Comparison of ENCODE assay signal across 17 cellular contexts in the genomic region with DNA sequence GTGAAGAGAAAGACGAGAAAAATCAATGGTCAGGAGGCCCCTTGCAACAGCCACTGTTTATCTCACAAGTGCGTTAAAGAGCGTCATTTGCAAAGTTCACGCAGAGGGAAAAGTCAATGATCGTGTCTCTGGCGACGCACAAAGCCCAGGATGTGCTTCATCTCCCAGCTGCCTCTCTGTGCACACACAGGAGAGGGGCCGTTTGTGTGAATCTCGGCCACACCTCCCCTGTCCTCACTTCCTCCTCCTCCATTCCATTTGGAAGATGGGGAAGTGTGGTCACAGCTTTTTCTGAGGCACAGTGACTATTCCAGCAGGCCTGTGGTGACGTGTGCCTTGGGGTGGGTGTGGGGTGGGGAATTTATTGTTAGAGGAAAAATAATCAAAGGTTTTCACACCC.
DNase-seq lines count a peak whose midpoint lies in the region; ATAC-seq and TF ChIP-seq lines count a peak whose summit lies in the region.
"Had no signal": no experiment of that assay in that cellular context is flagged by ENCODE, and none has a peak within 500 bp of the region (broad histone marks: within the 10 kb centered on the region; RNA-seq: fewer than 3 reads in every experiment).

No MANE protein-coding gene starts in this region.

- intact Hi-C loops in PC-3 (cut with micrococcal nuclease): no loop called here
- intact Hi-C loops in stomach (cut with DNase I; ENCODE audit: low total_unique reads): no loop called here

- no peak; the same call in 1 of the 2 replicates for ATAC-seq in PC-3
- no peak for ATAC-seq in GM18498 (IDR thresholded peaks at IDR 0.05; ENCODE audit: unreplicated experiment)
- ATAC-seq in GM18511 (IDR thresholded peaks at IDR 0.05; ENCODE audit: unreplicated experiment): no peak
- ATAC-seq: activated T-helper 17 cell treated with anti-CD3 and anti-CD28 coated beads, Interleukin-2, amount 50 U/mL, for 72 hours had no signal

- H3K27ac Mint-ChIP-seq in activated naive CD8-positive, alpha-beta T cell treated with anti-CD3 and anti-CD28 coated beads for 36 hours: no peak overlapping the region
- H3K27ac Mint-ChIP-seq: immature natural killer cell; memory B cell; T-helper 2 cell treated with Interferon-gamma antibody and Interleukin-4, amounts not matched to agents 5 μg/mL and 100 μg/mL, for 36 hours had no signal

- POLR2A ChIA-PET in PC-3 (lab: Charles Lee; ENCODE audit: unreplicated experiment): no interaction called here

- H3K9ac ChIP-seq in PC-3 (ENCODE audit: low read length): no peak overlapping the region
- H3K9ac ChIP-seq in fibroblast of lung (ENCODE audit: insufficient read depth, low read length): no peak overlapping the region

- WGBS in stomach, 5 donors: 66 to 76% (median 69%) methylated on average over 10 of the region's 10 CpGs

- H3K27me3 Mint-ChIP-seq in activated naive CD8-positive, alpha-beta T cell treated with anti-CD3 and anti-CD28 coated beads for 36 hours: no peaks in the 10 kb centered on the region
- H3K27me3 Mint-ChIP-seq: activated T-helper 17 cell treated with anti-CD3 and anti-CD28 coated beads, Interleukin-2, amount 50 U/mL, for 72 hours; memory B cell had no signal

- H3K27me3 ChIP-seq in PC-3 (ENCODE audit: low read length) (no peaks in the 10 kb centered on the region), fibroblast of lung (ENCODE audit: control insufficient read depth, insufficient read depth, low read length) (no peaks in the 10 kb centered on the region), stomach (no peaks in the 10 kb centered on the region)
- H3K27me3 ChIP-seq: suprapubic skin had no signal

- H3F3A ChIP-seq in PC-3 (ENCODE audit: low read length, unreplicated experiment): no peaks in the 10 kb centered on the region

- H3K27ac ChIP-seq in PC-3 (ENCODE audit: low read length) (peak overlapping the region; percentile 38), fibroblast of lung (ENCODE audit: insufficient read depth, low read length) (peak overlapping the region; percentile 14), stomach (peak overlapping the region; percentile 25 to 58 (median 41))
- H3K27ac ChIP-seq: RWPE1, suprapubic skin had no signal

- H3K4me3 ChIP-seq in PC-3 (ENCODE audit: low read length) (no peak overlapping the region), fibroblast of lung (replicated peaks in 1 of 4; ENCODE audit: control extremely low read depth in 1 of 4, insufficient read depth in 1 of 4, low read depth in 3 of 4, low read length in 4 of 4) (no peak overlapping the region), stomach (no peak overlapping the region)
- H3K4me3 ChIP-seq: suprapubic skin had no signal

- BruUV-seq in PC-3 (replicated peaks; lab: Mats Ljungman, UMichigan): no TSS peak

- H3K36me3 ChIP-seq in PC-3 (ENCODE audit: low read depth, low read length) (peaks cover 10% of the 10 kb centered on the region; the same call in 1 of the 2 replicates), fibroblast of lung (ENCODE audit: control insufficient read depth, insufficient read depth, low read length) (no peaks in the 10 kb centered on the region), stomach (peaks cover 0 to 52% (median 37%) of the 10 kb centered on the region in 4 donors)

- H3K4me1 Mint-ChIP-seq in activated naive CD8-positive, alpha-beta T cell treated with anti-CD3 and anti-CD28 coated beads for 36 hours: no peaks in the 10 kb centered on the region
- H3K4me1 Mint-ChIP-seq: immature natural killer cell, memory B cell had no signal

- TF ChIP-seq CTCF in PC-3 (conservative IDR thresholded peaks at IDR 0.05; ENCODE audit: low read depth, low read length) (no peak), fibroblast of lung (conservative IDR thresholded peaks at IDR 0.05 in 1 of 2, IDR thresholded peaks at IDR 0.05 in 1 of 2; ENCODE audit: low read depth in 1 of 2, low read length in 2 of 2) (no peak), stomach (IDR thresholded peaks at IDR 0.05) (no peak)

- TF ChIP-seq EP300 in stomach (IDR thresholded peaks at IDR 0.05): no peak

- peak; percentile 31 for DNase-seq in NCI-H345 (lab: John Stamatoyannopoulos, UW)
- DNase-seq in NCI-H345 treated with DMSO at 0.1 percent for 48 hours (lab: John Stamatoyannopoulos, UW; ENCODE audit: unreplicated experiment): no peak
- no peak for DNase-seq in PC-3
- peak; percentile 62 to 78 for DNase-seq in fibroblast of lung (ENCODE audit: low read depth in 2 of 2)
- DNase-seq in stomach: no peak
- no peak for DNase-seq in activated naive CD8-positive, alpha-beta T cell treated with anti-CD3 and anti-CD28 coated beads for 36 hours
- DNase-seq: activated CD4-positive, alpha-beta T cell treated with anti-CD3 and anti-CD28 coated beads, Interleukin-2, amount 50 U/mL, for 4 hours; immature natural killer cell; NCI-H446; stimulated activated CD4-positive, alpha-beta T cell treated with anti-CD3 and anti-CD28 coated beads, Interleukin-12 subunit alpha, Interleukin-12 subunit beta, amount 100 ng/mL, for 4 hours had no signal

- no peak for TF ChIP-seq POLR2A in stomach (IDR thresholded peaks at IDR 0.05)

- no peaks in the 10 kb centered on the region for H4K20me1 ChIP-seq in PC-3 (ENCODE audit: low read length)
- no peaks in the 10 kb centered on the region for H4K20me1 ChIP-seq in fibroblast of lung (ENCODE audit: control insufficient read depth, extremely low read depth, insufficient read depth, low read length)

- H2AFZ ChIP-seq in PC-3 (ENCODE audit: low read length) (no peak overlapping the region), fibroblast of lung (ENCODE audit: low read length) (no peak overlapping the region)

- H3K9me3 ChIP-seq in PC-3 (ENCODE audit: low read length) (no peaks in the 10 kb centered on the region), fibroblast of lung (ENCODE audit: control insufficient read depth, insufficient read depth, low read depth, low read length) (no peaks in the 10 kb centered on the region), stomach (no peaks in the 10 kb centered on the region)
- H3K9me3 ChIP-seq: suprapubic skin had no signal

- H3K4me2 ChIP-seq in PC-3 (ENCODE audit: low read length) (no peak overlapping the region), fibroblast of lung (ENCODE audit: extremely low read depth, insufficient read depth, low read length) (no peak overlapping the region)

- H3K79me2 ChIP-seq in PC-3 (ENCODE audit: low read length) (no peaks in the 10 kb centered on the region), fibroblast of lung (ENCODE audit: control insufficient read depth, insufficient read depth, low read length) (no peaks in the 10 kb centered on the region)

- H3K9me2 ChIP-seq in PC-3 (replicated peaks; ENCODE audit: low read length): no peaks in the 10 kb centered on the region

- H3K9me3 Mint-ChIP-seq in activated naive CD8-positive, alpha-beta T cell treated with anti-CD3 and anti-CD28 coated beads for 36 hours: no peaks in the 10 kb centered on the region
- H3K9me3 Mint-ChIP-seq: activated T-helper 17 cell treated with anti-CD3 and anti-CD28 coated beads, Interleukin-2, amount 50 U/mL, for 72 hours; immature natural killer cell; memory B cell; T-helper 2 cell treated with Interferon-gamma antibody and Interleukin-4, amounts not matched to agents 5 μg/mL and 100 μg/mL, for 36 hours had no signal

- H3K4me3 Mint-ChIP-seq in activated naive CD8-positive, alpha-beta T cell treated with anti-CD3 and anti-CD28 coated beads for 36 hours: no peak overlapping the region
- H3K4me3 Mint-ChIP-seq: activated T-helper 17 cell treated with anti-CD3 and anti-CD28 coated beads, Interleukin-2, amount 50 U/mL, for 72 hours; immature natural killer cell; memory B cell; T-helper 2 cell treated with Interferon-gamma antibody and Interleukin-4, amounts not matched to agents 5 μg/mL and 100 μg/mL, for 36 hours had no signal

- H3K36me3 Mint-ChIP-seq in activated naive CD8-positive, alpha-beta T cell treated with anti-CD3 and anti-CD28 coated beads for 36 hours: peaks cover 35% of the 10 kb centered on the region

- H3K4me1 ChIP-seq in PC-3 (ENCODE audit: insufficient read depth, low read length) (no peaks in the 10 kb centered on the region), fibroblast of lung (ENCODE audit: control insufficient read depth, extremely low read depth, insufficient read depth, low read length) (no peaks in the 10 kb centered on the region), stomach (no peaks in the 10 kb centered on the region)
- H3K4me1 ChIP-seq: suprapubic skin had no signal

- CTCF ChIA-PET in PC-3 (lab: Charles Lee): no interaction called here

Comparison
In these comparisons a context has a peak if more than half of its experiments do, and no peak if none do; other contexts are left out.
1. DNase-seq: peak in NCI-H345 (single experiment) and fibroblast of lung (2 of 2); none in NCI-H345 treated with DMSO at 0.1 percent for 48 hours (single experiment), PC-3 (single experiment), stomach (single experiment) and activated naive CD8-positive, alpha-beta T cell treated with anti-CD3 and anti-CD28 coated beads for 36 hours (single experiment).
2. Peak in every context shown above with its lines, with median percentiles within 50 percentile points of each other: H3K27ac ChIP-seq.